ENCODE assay signal across 15 cellular contexts in the genomic region with DNA sequence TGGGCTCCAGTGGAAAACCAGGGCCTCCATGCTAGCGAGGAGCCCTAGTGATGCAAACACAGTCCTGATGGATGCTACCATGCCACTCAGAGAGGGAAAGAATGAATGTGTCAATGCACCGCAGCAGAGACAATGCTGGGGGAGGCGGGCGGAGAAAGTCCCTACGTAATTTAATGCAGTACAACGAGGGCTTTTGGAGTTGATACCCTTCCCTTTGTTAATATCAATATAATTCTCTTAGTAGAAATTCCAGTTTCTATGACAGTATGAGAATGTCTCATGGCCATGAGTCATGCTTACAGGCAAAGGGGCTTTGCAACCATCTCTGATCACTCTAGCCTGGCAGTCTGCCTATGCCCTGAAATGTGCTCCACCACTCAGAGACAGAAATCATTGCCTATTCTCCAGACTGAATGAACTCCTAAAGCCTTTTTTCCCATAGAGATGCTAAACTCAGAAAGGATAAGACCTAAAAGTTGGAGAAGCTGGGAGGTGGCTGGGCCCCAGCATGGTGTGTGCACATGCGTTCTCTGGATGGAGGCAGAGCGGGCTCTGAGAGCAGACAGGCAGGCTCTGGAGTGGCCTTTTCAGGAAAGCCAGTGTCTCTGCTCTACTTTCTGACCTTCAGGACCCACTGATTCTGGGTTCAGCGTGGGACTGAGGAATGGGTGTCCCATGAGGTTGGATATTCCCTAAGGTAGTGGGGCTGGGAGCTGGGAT. TPM values are rescaled to one million over a fixed set of nuclear protein-coding genes. Genes with fewer than 3 reads are reported as not detected.
DNase-seq lines count a peak whose midpoint lies in the region; ATAC-seq and TF ChIP-seq lines count a peak whose summit lies in the region.
"Had no signal": no experiment of that assay in that cellular context is flagged by ENCODE, and none has a peak within 500 bp of the region (broad histone marks: within the 10 kb centered on the region; RNA-seq: fewer than 3 reads in every experiment).

No MANE protein-coding gene starts in this region.

- H3K9ac ChIP-seq in colonic mucosa (ENCODE audit: low read depth in 2 of 2, low read length in 2 of 2), result no peak overlapping the region

- DNase-seq in HT1080 (ENCODE audit: low read depth), result peak; percentile 9
- no peak for DNase-seq in activated CD4-positive, alpha-beta memory T cell treated with anti-CD3 and anti-CD28 coated beads, Interleukin-2, amount 10 ng/mL, durations not matched to agents 7 days and 5 days
- no peak for DNase-seq in colonic mucosa
- DNase-seq in stimulated activated CD4-positive, alpha-beta T cell treated with anti-CD3 and anti-CD28 coated beads, Interleukin-4, amount 100 ng/mL, for 24 hours, result peak; percentile 67
- no peak for DNase-seq in COR-L47 (lab: John Stamatoyannopoulos, UW)
- DNase-seq: NCI-H1048, posterior cingulate gyrus, T1000 had no signal

- intact Hi-C loops in colonic mucosa (cut with DNase I), result no loop called here

- H3K9me3 Mint-ChIP-seq in activated CD4-positive, alpha-beta memory T cell treated with anti-CD3 and anti-CD28 coated beads, Interleukin-2, amount 10 ng/mL, durations not matched to agents 7 days and 5 days, result peaks cover 6% of the 10 kb centered on the region

- TF ChIP-seq CTCF in colonic mucosa (IDR thresholded peaks at IDR 0.05), result no peak

- H3K27me3 ChIP-seq in colonic mucosa, result no peaks in the 10 kb centered on the region

- peak overlapping the region; percentile 31 for H3K27ac ChIP-seq in colonic mucosa
- H3K27ac ChIP-seq: RWPE1, thoracic aorta had no signal

- no peaks in the 10 kb centered on the region for H3K36me3 ChIP-seq in colonic mucosa
- H3K36me3 ChIP-seq: thoracic aorta had no signal

- H3K4me1 Mint-ChIP-seq in activated CD4-positive, alpha-beta memory T cell treated with anti-CD3 and anti-CD28 coated beads, Interleukin-2, amount 10 ng/mL, durations not matched to agents 7 days and 5 days, result peaks cover 89% of the 10 kb centered on the region

- H3K27me3 Mint-ChIP-seq in activated CD4-positive, alpha-beta memory T cell treated with anti-CD3 and anti-CD28 coated beads, Interleukin-2, amount 10 ng/mL, durations not matched to agents 7 days and 5 days, result no peaks in the 10 kb centered on the region

- H3K4me3 ChIP-seq in colonic mucosa, result no peak overlapping the region
- H3K4me3 ChIP-seq: thoracic aorta had no signal

- no peaks in the 10 kb centered on the region for H3K9me3 ChIP-seq in colonic mucosa
- H3K9me3 ChIP-seq: thoracic aorta had no signal

- no peaks in the 10 kb centered on the region for H3K4me1 ChIP-seq in colonic mucosa

- H3K36me3 Mint-ChIP-seq in activated CD4-positive, alpha-beta memory T cell treated with anti-CD3 and anti-CD28 coated beads, Interleukin-2, amount 10 ng/mL, durations not matched to agents 7 days and 5 days (ENCODE audit: low read depth), result peaks cover 39% of the 10 kb centered on the region

- ATAC-seq in HG03108 (IDR thresholded peaks at IDR 0.05; ENCODE audit: unreplicated experiment) (no peak), GM21717 (IDR thresholded peaks at IDR 0.05; ENCODE audit: unreplicated experiment) (no peak), GM21515 (IDR thresholded peaks at IDR 0.05; ENCODE audit: unreplicated experiment) (no peak)

- no peak overlapping the region for H3K4me3 Mint-ChIP-seq in activated CD4-positive, alpha-beta memory T cell treated with anti-CD3 and anti-CD28 coated beads, Interleukin-2, amount 10 ng/mL, durations not matched to agents 7 days and 5 days

- peak overlapping the region; percentile 95 for H3K27ac Mint-ChIP-seq in activated CD4-positive, alpha-beta memory T cell treated with anti-CD3 and anti-CD28 coated beads, Interleukin-2, amount 10 ng/mL, durations not matched to agents 7 days and 5 days

- POLR2A ChIA-PET in activated CD4-positive, alpha-beta memory T cell treated with anti-CD3 and anti-CD28 coated beads, Interleukin-2, amount 10 ng/mL, durations not matched to agents 7 days and 5 days (lab: Charles Lee), result interaction anchor here (0.7 to 4.5 kb wide), 9 partner anchors 21 to 213 kb away, joined by 3 to 30 read pairs (median 5); a partner anchor contains a TSS

- CTCF ChIA-PET in activated CD4-positive, alpha-beta memory T cell treated with anti-CD3 and anti-CD28 coated beads, Interleukin-2, amount 10 ng/mL, durations not matched to agents 7 days and 5 days (lab: Charles Lee), result interaction anchor here (1.0 kb wide), 1 partner anchor 21 kb away, joined by 5 read pairs; no protein-coding TSS in a partner anchor

RNA-seq across cellular contexts. Expression of a gene that starts 20.3 kb away (rescaled TPM):
- total RNA-seq in HT1080 (2014; rRNA removed; shearing (Covaris generic)), result 3.4 and 5.7 TPM in 2 replicates
- 4.1 and 5.6 TPM in 2 replicates for polyA plus RNA-seq in HT1080 (2015; cell fraction: cytosol; rRNA removed)
- 4.8 and 4.9 TPM in 2 replicates for polyA plus RNA-seq in HT1080 (2015; cell fraction: nucleus; rRNA removed)
- total RNA-seq in activated CD4-positive, alpha-beta memory T cell treated with anti-CD3 and anti-CD28 coated beads, Interleukin-2, amount 10 ng/mL, durations not matched to agents 7 days and 5 days, result 100 to 1,000 TPM; 113 to 120 TPM
- total RNA-seq in colonic mucosa, result 1 to 10 TPM; 6.5 to 6.9 TPM
- total RNA-seq: chondrocyte, HT-29 had no signal

RNA-seq across cellular contexts. Expression of a gene that starts 33.0 kb away (rescaled TPM):
- total RNA-seq in HT1080 (2014; rRNA removed; shearing (Covaris generic)), result 1.4 and 1.6 TPM in 2 replicates
- polyA plus RNA-seq in HT1080 (2015; cell fraction: cytosol; rRNA removed), result 0.33 and 0.45 TPM in 2 replicates
- polyA plus RNA-seq in HT1080 (2015; cell fraction: nucleus; rRNA removed), result 0.52 and 0.81 TPM in 2 replicates
- total RNA-seq in activated CD4-positive, alpha-beta memory T cell treated with anti-CD3 and anti-CD28 coated beads, Interleukin-2, amount 10 ng/mL, durations not matched to agents 7 days and 5 days, result 10 to 100 TPM; 84.9 to 85.9 TPM
- 1 to 10 TPM; 4.8 to 7.1 TPM for total RNA-seq in colonic mucosa
- total RNA-seq: chondrocyte, HT-29 had no signal

RNA-seq across cellular contexts. Expression of a gene that starts 51.2 kb away (rescaled TPM):
- total RNA-seq in HT1080 (2014; rRNA removed; shearing (Covaris generic)), result not detected in 2 replicates
- 0.01 TPM in 1 of 2 replicates, not detected in the other for polyA plus RNA-seq in HT1080 (2015; cell fraction: cytosol; rRNA removed)
- not detected in 2 replicates for polyA plus RNA-seq in HT1080 (2015; cell fraction: nucleus; rRNA removed)
- 10 to 100 TPM; 18.8 to 21.0 TPM for total RNA-seq in activated CD4-positive, alpha-beta memory T cell treated with anti-CD3 and anti-CD28 coated beads, Interleukin-2, amount 10 ng/mL, durations not matched to agents 7 days and 5 days
- 1 to 10 TPM in 1 of 2 donors, under 1 TPM in 1; 0.94 to 1.6 TPM for total RNA-seq in colonic mucosa
- total RNA-seq: chondrocyte, HT-29 had no signal

Comparison
In these comparisons a context has a peak if more than half of its experiments do, and no peak if none do; other contexts are left out.
1. DNase-seq: peak in HT1080 (single experiment) and stimulated activated CD4-positive, alpha-beta T cell treated with anti-CD3 and anti-CD28 coated beads, Interleukin-4, amount 100 ng/mL, for 24 hours (single experiment); none in activated CD4-positive, alpha-beta memory T cell treated with anti-CD3 and anti-CD28 coated beads, Interleukin-2, amount 10 ng/mL, durations not matched to agents 7 days and 5 days (single experiment), colonic mucosa (single experiment) and COR-L47 (single experiment).
2. RNA of a gene that starts 20.3 kb away (total RNA-seq): 113 to 120 TPM in activated CD4-positive, alpha-beta memory T cell treated with anti-CD3 and anti-CD28 coated beads, Interleukin-2, amount 10 ng/mL, durations not matched to agents 7 days and 5 days; 6.5 to 6.9 TPM in colonic mucosa and 3.4 to 5.7 TPM in HT1080; every median in the first group is over 10 times any median in the second.
3. RNA of a gene that starts 33.0 kb away (total RNA-seq): 84.9 to 85.9 TPM in activated CD4-positive, alpha-beta memory T cell treated with anti-CD3 and anti-CD28 coated beads, Interleukin-2, amount 10 ng/mL, durations not matched to agents 7 days and 5 days; 4.8 to 7.1 TPM in colonic mucosa and 1.4 to 1.6 TPM in HT1080; every median in the first group is over 10 times any median in the second.
4. RNA of a gene that starts 51.2 kb away (total RNA-seq): 18.8 to 21.0 TPM in activated CD4-positive, alpha-beta memory T cell treated with anti-CD3 and anti-CD28 coated beads, Interleukin-2, amount 10 ng/mL, durations not matched to agents 7 days and 5 days; 0.94 to 1.6 TPM in colonic mucosa and not detected in HT1080; every median in the first group is over 4 times any median in the second.